Comparison of ENCODE assay signal across 38 cellular contexts in the genomic region with DNA sequence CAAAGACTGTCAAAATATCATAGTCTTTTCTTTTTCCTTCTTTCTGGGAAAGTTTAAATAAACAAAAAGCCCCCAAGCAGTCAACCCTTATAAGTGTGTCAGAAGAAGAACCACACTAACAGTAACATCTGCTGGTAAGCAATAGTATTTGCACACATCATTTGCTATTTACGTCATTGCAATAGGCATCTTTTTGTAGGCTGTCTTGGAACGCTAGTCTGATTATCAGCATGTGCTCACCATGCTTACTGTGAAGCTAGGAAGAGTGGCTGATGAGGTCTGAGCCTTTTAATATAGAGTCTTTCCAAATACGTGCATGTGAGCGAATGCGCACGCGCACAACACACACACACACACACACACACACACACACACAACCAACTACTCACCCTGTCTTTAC.
"Had no signal": no experiment of that assay in that cellular context is flagged by ENCODE, and none has a peak within 500 bp of the region (broad histone marks: within the 10 kb centered on the region; RNA-seq: fewer than 3 reads in every experiment).

No MANE protein-coding gene starts in this region.

- H3K27me3 Mint-ChIP-seq: activated naive CD4-positive, alpha-beta T cell treated with anti-CD3 and anti-CD28 coated beads, Interleukin-2, amount 10 ng/mL, durations not matched to agents 7 days and 5 days; activated naive CD4-positive, alpha-beta T cell treated with anti-CD3 and anti-CD28 coated beads, Interleukin-2, amount 50 U/mL, for 24 hours; activated naive CD8-positive, alpha-beta T cell; activated naive CD8-positive, alpha-beta T cell treated with anti-CD3 and anti-CD28 coated beads for 36 hours; activated naive CD8-positive, alpha-beta T cell treated with anti-CD3 and anti-CD28 coated beads, Interleukin-2, amount 10 ng/mL, durations not matched to agents 7 days and 5 days; activated naive CD8-positive, alpha-beta T cell treated with anti-CD3 and anti-CD28 coated beads, Interleukin-2, amount 50 U/mL, for 24 hours; activated T-cell treated with anti-CD3 and anti-CD28 coated beads, Interleukin-2, amount 50 U/mL, for 24 hours; activated T-helper 17 cell treated with anti-CD3 and anti-CD28 coated beads, Interleukin-2, amount 50 U/mL, for 72 hours; brain; central memory CD8-positive, alpha-beta T cell had no signal

- H3K36me3 Mint-ChIP-seq: activated naive CD4-positive, alpha-beta T cell treated with anti-CD3 and anti-CD28 coated beads, Interleukin-2, amount 10 ng/mL, durations not matched to agents 7 days and 5 days; activated naive CD4-positive, alpha-beta T cell treated with anti-CD3 and anti-CD28 coated beads, Interleukin-2, amount 50 U/mL, for 24 hours; activated naive CD4-positive, alpha-beta T cell treated with anti-CD3 and anti-CD28 coated beads, Interleukin-2, amount 50 U/mL, for 72 hours; activated naive CD8-positive, alpha-beta T cell; activated naive CD8-positive, alpha-beta T cell treated with anti-CD3 and anti-CD28 coated beads for 36 hours; activated naive CD8-positive, alpha-beta T cell treated with anti-CD3 and anti-CD28 coated beads, Interleukin-2, amount 10 ng/mL, durations not matched to agents 7 days and 5 days; brain had no signal

- H3K27me3 ChIP-seq: adrenal gland, ascending aorta, body of pancreas, brain microvascular endothelial cell, breast epithelium, cardiac muscle cell had no signal

- H3K27ac Mint-ChIP-seq: activated naive CD4-positive, alpha-beta T cell treated with anti-CD3 and anti-CD28 coated beads for 36 hours; activated naive CD4-positive, alpha-beta T cell treated with anti-CD3 and anti-CD28 coated beads, Interleukin-2, amount 10 ng/mL, durations not matched to agents 7 days and 5 days; activated naive CD4-positive, alpha-beta T cell treated with anti-CD3 and anti-CD28 coated beads, Interleukin-2, amount 50 U/mL, for 24 hours; activated naive CD4-positive, alpha-beta T cell treated with anti-CD3 and anti-CD28 coated beads, Interleukin-2, amount 50 U/mL, for 72 hours; activated naive CD8-positive, alpha-beta T cell; activated naive CD8-positive, alpha-beta T cell treated with anti-CD3 and anti-CD28 coated beads for 36 hours; activated naive CD8-positive, alpha-beta T cell treated with anti-CD3 and anti-CD28 coated beads, Interleukin-2, amount 10 ng/mL, durations not matched to agents 7 days and 5 days; activated naive CD8-positive, alpha-beta T cell treated with anti-CD3 and anti-CD28 coated beads, Interleukin-2, amount 50 U/mL, for 24 hours; activated T-cell treated with anti-CD3 and anti-CD28 coated beads, Interleukin-2, amount 50 U/mL, for 24 hours; activated T-cell treated with anti-CD3 and anti-CD28 coated beads, Interleukin-2, amount 50 U/mL, for 72 hours; activated T-helper 1 cell treated with anti-CD3 and anti-CD28 coated beads, Interleukin-12 subunit alpha, Interleukin-12 subunit beta, Interleukin-2, Interleukin-4 antibody, amounts not matched to agents 30 ng/mL and 10 ng/mL and 1 ng/mL, durations not matched to agents 14 hours and 24 hours and 36 hours; activated T-helper 17 cell treated with anti-CD3 and anti-CD28 coated beads, Interleukin-2, amount 50 U/mL, for 72 hours; activated T-helper 2 cell treated with anti-CD3 and anti-CD28 coated beads, Interferon-gamma antibody, Interleukin-2, Interleukin-4, amounts not matched to agents 10 μg/mL and 5 μg/mL and 100 μg/mL, durations not matched to agents 14 hours and 24 hours and 36 hours had no signal

- ATAC-seq: activated naive CD4-positive, alpha-beta T cell treated with anti-CD3 and anti-CD28 coated beads, Interleukin-2, amount 50 U/mL, for 72 hours; activated naive CD8-positive, alpha-beta T cell treated with anti-CD3 and anti-CD28 coated beads, Interleukin-2, amount 50 U/mL, for 24 hours; activated T-cell treated with anti-CD3 and anti-CD28 coated beads, Interleukin-2, amount 50 U/mL, for 4 hours; activated T-cell treated with anti-CD3 and anti-CD28 coated beads, Interleukin-2, amount 50 U/mL, for 72 hours; activated T-helper 17 cell treated with anti-CD3 and anti-CD28 coated beads, Interleukin-2, amount 50 U/mL, for 72 hours; body of pancreas had no signal

- DNase-seq: activated effector memory CD4-positive, alpha-beta T cell treated with anti-CD3 and anti-CD28 coated beads, Interleukin-2, amount 50 U/mL, for 16 hours; activated effector memory CD4-positive, alpha-beta T cell treated with Interleukin-2 at 50 U/mL for 16 hours; activated gamma-delta T cell; activated gamma-delta T cell treated with Interleukin-2 at 50 U/mL for 16 hours; activated naive CD4-positive, alpha-beta T cell; activated naive CD4-positive, alpha-beta T cell treated with anti-CD3 and anti-CD28 coated beads for 36 hours; activated naive CD4-positive, alpha-beta T cell treated with anti-CD3 and anti-CD28 coated beads, Interleukin-2, amount 10 ng/mL, durations not matched to agents 7 days and 5 days; activated naive CD4-positive, alpha-beta T cell treated with anti-CD3 and anti-CD28 coated beads, Interleukin-2, amount 50 U/mL, for 16 hours; activated naive CD4-positive, alpha-beta T cell treated with Interleukin-2 at 50 U/mL for 16 hours; activated naive CD8-positive, alpha-beta T cell treated with anti-CD3 and anti-CD28 coated beads for 36 hours; activated naive CD8-positive, alpha-beta T cell treated with anti-CD3 and anti-CD28 coated beads, Interleukin-2, amount 10 ng/mL, durations not matched to agents 7 days and 5 days; activated naive CD8-positive, alpha-beta T cell treated with anti-CD3 and anti-CD28 coated beads, Interleukin-2, amount 50 U/mL, for 24 hours; activated T-cell treated with anti-CD3 and anti-CD28 coated beads for 4 hours; activated T-cell treated with anti-CD3 and anti-CD28 coated beads, Interleukin-2, amount 50 U/mL, for 1 hour; activated T-cell treated with anti-CD3 and anti-CD28 coated beads, Interleukin-2, amount 50 U/mL, for 24 hours; activated T-cell treated with anti-CD3 and anti-CD28 coated beads, Interleukin-2, amount 50 U/mL, for 4 hours; activated T-cell treated with anti-CD3 and anti-CD28 coated beads, Interleukin-2, amount 50 U/mL, for 48 hours; activated T-cell treated with anti-CD3 and anti-CD28 coated beads, Interleukin-2, amount 50 U/mL, for 72 hours; adrenal gland; amniotic stem cell; amygdala; anterior cingulate cortex; aorta; body of pancreas; brain microvascular endothelial cell; caudate nucleus; central memory CD4-positive, alpha-beta T cell had no signal

- H3K4me3 Mint-ChIP-seq: activated naive CD4-positive, alpha-beta T cell treated with anti-CD3 and anti-CD28 coated beads for 36 hours; activated naive CD4-positive, alpha-beta T cell treated with anti-CD3 and anti-CD28 coated beads, Interleukin-2, amount 10 ng/mL, durations not matched to agents 7 days and 5 days; activated naive CD4-positive, alpha-beta T cell treated with anti-CD3 and anti-CD28 coated beads, Interleukin-2, amount 50 U/mL, for 24 hours; activated naive CD8-positive, alpha-beta T cell; activated naive CD8-positive, alpha-beta T cell treated with anti-CD3 and anti-CD28 coated beads for 36 hours; activated naive CD8-positive, alpha-beta T cell treated with anti-CD3 and anti-CD28 coated beads, Interleukin-2, amount 10 ng/mL, durations not matched to agents 7 days and 5 days; activated naive CD8-positive, alpha-beta T cell treated with anti-CD3 and anti-CD28 coated beads, Interleukin-2, amount 50 U/mL, for 24 hours; activated T-cell treated with anti-CD3 and anti-CD28 coated beads, Interleukin-2, amount 50 U/mL, for 24 hours; activated T-cell treated with anti-CD3 and anti-CD28 coated beads, Interleukin-2, amount 50 U/mL, for 4 hours; activated T-cell treated with anti-CD3 and anti-CD28 coated beads, Interleukin-2, amount 50 U/mL, for 72 hours; activated T-helper 1 cell treated with anti-CD3 and anti-CD28 coated beads, Interleukin-12 subunit alpha, Interleukin-12 subunit beta, Interleukin-2, Interleukin-4 antibody, amounts not matched to agents 30 ng/mL and 10 ng/mL and 1 ng/mL, durations not matched to agents 14 hours and 24 hours and 36 hours; activated T-helper 17 cell treated with anti-CD3 and anti-CD28 coated beads, Interleukin-2, amount 50 U/mL, for 72 hours; brain; central memory CD8-positive, alpha-beta T cell had no signal

- H3K9me3 ChIP-seq: adrenal gland, ascending aorta, body of pancreas, breast epithelium had no signal

- H3K36me3 ChIP-seq: adrenal gland, ascending aorta, brain microvascular endothelial cell, breast epithelium, cardiac muscle cell had no signal

- H3K27ac ChIP-seq: adrenal gland, ascending aorta, body of pancreas, brain microvascular endothelial cell, breast epithelium, cardiac muscle cell had no signal

- H3K4me1 Mint-ChIP-seq: activated naive CD4-positive, alpha-beta T cell treated with anti-CD3 and anti-CD28 coated beads, Interleukin-2, amount 10 ng/mL, durations not matched to agents 7 days and 5 days; activated naive CD4-positive, alpha-beta T cell treated with anti-CD3 and anti-CD28 coated beads, Interleukin-2, amount 50 U/mL, for 24 hours; activated naive CD8-positive, alpha-beta T cell treated with anti-CD3 and anti-CD28 coated beads for 36 hours; activated naive CD8-positive, alpha-beta T cell treated with anti-CD3 and anti-CD28 coated beads, Interleukin-2, amount 10 ng/mL, durations not matched to agents 7 days and 5 days; activated naive CD8-positive, alpha-beta T cell treated with anti-CD3 and anti-CD28 coated beads, Interleukin-2, amount 50 U/mL, for 24 hours; activated T-helper 17 cell treated with anti-CD3 and anti-CD28 coated beads, Interleukin-2, amount 50 U/mL, for 72 hours; brain; central memory CD8-positive, alpha-beta T cell had no signal

- H3K4me3 ChIP-seq: adrenal gland, ascending aorta, body of pancreas, breast epithelium, cardiac muscle cell had no signal

- H3K4me1 ChIP-seq: adrenal gland, ascending aorta, body of pancreas, breast epithelium had no signal

- H3K9me3 Mint-ChIP-seq: activated naive CD8-positive, alpha-beta T cell treated with anti-CD3 and anti-CD28 coated beads for 36 hours; activated T-cell treated with anti-CD3 and anti-CD28 coated beads, Interleukin-2, amount 50 U/mL, for 4 hours; activated T-helper 1 cell treated with anti-CD3 and anti-CD28 coated beads, Interleukin-12 subunit alpha, Interleukin-12 subunit beta, Interleukin-2, Interleukin-4 antibody, amounts not matched to agents 30 ng/mL and 10 ng/mL and 1 ng/mL, durations not matched to agents 14 hours and 24 hours and 36 hours; activated T-helper 17 cell treated with anti-CD3 and anti-CD28 coated beads, Interleukin-2, amount 50 U/mL, for 72 hours; activated T-helper 2 cell treated with anti-CD3 and anti-CD28 coated beads, Interferon-gamma antibody, Interleukin-2, Interleukin-4, amounts not matched to agents 10 μg/mL and 5 μg/mL and 100 μg/mL, durations not matched to agents 14 hours and 24 hours and 36 hours had no signal
